ENCODE assay signal across 11 cellular contexts in genomic region chr4:138053601-138054322, GRCh38.
DNase-seq lines count a peak whose midpoint lies in the region; ATAC-seq and TF ChIP-seq lines count a peak whose summit lies in the region.
"Had no signal": no experiment of that assay in that cellular context is flagged by ENCODE, and none has a peak within 500 bp of the region (broad histone marks: within the 10 kb centered on the region; RNA-seq: fewer than 3 reads in every experiment).

No MANE protein-coding gene starts in this region.

- no peaks in the 10 kb centered on the region for H3K27me3 ChIP-seq in breast epithelium
- no peaks in the 10 kb centered on the region for H3K27me3 ChIP-seq in hepatocyte
- no peaks in the 10 kb centered on the region for H3K27me3 ChIP-seq in vagina

- H4K20me1 ChIP-seq in hepatocyte (ENCODE audit: insufficient read depth, poor library complexity, severe bottlenecking): no peaks in the 10 kb centered on the region

- TF ChIP-seq POLR2A in breast epithelium (IDR thresholded peaks at IDR 0.05) (no peak), vagina (IDR thresholded peaks at IDR 0.05) (no peak)

- POLR2A ChIA-PET in MCF 10A (lab: Yijun Ruan, JAX) (interaction anchor here (0.6 to 2.0 kb wide), 9 partner anchors 9 to 36 kb away, joined by 3 to 16 read pairs (median 4); no protein-coding TSS in a partner anchor), WTC11 (lab: Charles Lee) (no interaction called here)

- 42% methylated on average over 5 of the region's 5 CpGs for WGBS in hepatocyte (ENCODE audit: low lambda C conversion rate, missing lambda C conversion rate)

- no peak for TF ChIP-seq CTCF in MCF 10A (IDR thresholded peaks at IDR 0.05; ENCODE audit: unreplicated experiment)
- no peak for TF ChIP-seq CTCF in breast epithelium (IDR thresholded peaks at IDR 0.05)
- TF ChIP-seq CTCF in WTC11 (IDR thresholded peaks at IDR 0.05): no peak
- TF ChIP-seq CTCF in hepatocyte (IDR thresholded peaks at IDR 0.05; ENCODE audit: poor library complexity): no peak
- TF ChIP-seq CTCF in vagina (IDR thresholded peaks at IDR 0.05): no peak

- DNase-seq in MCF 10A (ENCODE audit: unreplicated experiment) (peak; percentile 88), breast epithelium (ENCODE audit: low spot score in 2 of 2) (no peak), WTC11 (ENCODE audit: low spot score) (no peak), hepatocyte (ENCODE audit: low spot score) (peak; percentile 78), vagina (ENCODE audit: extremely low spot score in 2 of 2) (no peak), hippocampal formation (lab: John Stamatoyannopoulos, UW) (no peak), NCI-H1092 treated with DMSO at 0.1 percent for 48 hours (lab: John Stamatoyannopoulos, UW) (no peak), mucosa of gallbladder (ENCODE audit: low spot score) (no peak)
- DNase-seq: caudate nucleus, WERI-Rb-1 had no signal

- H3K9me2 ChIP-seq in hepatocyte (replicated peaks; ENCODE audit: insufficient read depth): no peaks in the 10 kb centered on the region

- H3K27ac ChIP-seq in breast epithelium (peak overlapping the region in 1 of 2 donors; percentile 52), hepatocyte (peak overlapping the region; percentile 50), vagina (peak overlapping the region; percentile 65)
- H3K27ac ChIP-seq: WERI-Rb-1 had no signal

- H3K4me1 ChIP-seq in breast epithelium (no peaks in the 10 kb centered on the region), hepatocyte (ENCODE audit: insufficient read depth) (peaks cover 11% of the 10 kb centered on the region), vagina (peaks cover 22% of the 10 kb centered on the region)

- BruUV-seq in MCF 10A (replicated peaks; lab: Mats Ljungman, UMichigan): no TSS peak

- H3K4me3 Mint-ChIP-seq in MCF 10A (ENCODE audit: unreplicated experiment) (peak overlapping the region; percentile 50), WTC11 (no peak overlapping the region)
- H3K4me3 Mint-ChIP-seq: B cell had no signal

- no peak overlapping the region for H3K4me3 ChIP-seq in breast epithelium
- no peak overlapping the region for H3K4me3 ChIP-seq in hepatocyte
- H3K4me3 ChIP-seq in vagina: no peak overlapping the region

- no peaks in the 10 kb centered on the region for H3K79me2 ChIP-seq in hepatocyte

- H3K4me1 Mint-ChIP-seq in MCF 10A (ENCODE audit: insufficient read depth, unreplicated experiment) (peaks cover 18% of the 10 kb centered on the region), WTC11 (peaks cover 22% of the 10 kb centered on the region)
- H3K4me1 Mint-ChIP-seq: B cell had no signal

- peak overlapping the region; percentile 16 for H3K27ac Mint-ChIP-seq in MCF 10A (ENCODE audit: low read depth, unreplicated experiment)
- H3K27ac Mint-ChIP-seq in WTC11: no peak overlapping the region
- H3K27ac Mint-ChIP-seq: B cell had no signal

- H3K9me3 ChIP-seq in breast epithelium (no peaks in the 10 kb centered on the region), hepatocyte (ENCODE audit: low read depth) (no peaks in the 10 kb centered on the region), vagina (no peaks in the 10 kb centered on the region)

- intact Hi-C loops in MCF 10A (cut with micrococcal nuclease): no loop called here
- intact Hi-C loops in breast epithelium (cut with DNase I; ENCODE audit: low total_unique reads): no loop called here
- intact Hi-C loops in vagina (cut with DNase I): no loop called here

- CTCF ChIA-PET in MCF 10A (lab: Yijun Ruan, JAX): interaction anchor here (0.6 to 5.5 kb wide), 11 partner anchors 9 to 810 kb away, joined by 3 to 34 read pairs (median 4); no protein-coding TSS in a partner anchor
- CTCF ChIA-PET in WTC11 (lab: Charles Lee): interaction anchor here (1.7 kb wide), 1 partner anchor 37 kb away, joined by 5 read pairs; no protein-coding TSS in a partner anchor

- H3K36me3 ChIP-seq in breast epithelium (no peaks in the 10 kb centered on the region), hepatocyte (replicated peaks; ENCODE audit: insufficient read depth, low read depth) (no peaks in the 10 kb centered on the region), vagina (no peaks in the 10 kb centered on the region)
- H3K36me3 ChIP-seq: WERI-Rb-1 had no signal

- no peaks in the 10 kb centered on the region for H3K27me3 Mint-ChIP-seq in MCF 10A (ENCODE audit: insufficient read depth, unreplicated experiment)
- H3K27me3 Mint-ChIP-seq in WTC11 (ENCODE audit: low read depth): no peaks in the 10 kb centered on the region

- H2AFZ ChIP-seq in hepatocyte: no peak overlapping the region

- H3K9me3 Mint-ChIP-seq in MCF 10A (ENCODE audit: unreplicated experiment) (no peaks in the 10 kb centered on the region), WTC11 (peaks cover 14% of the 10 kb centered on the region)

- peak overlapping the region; percentile 42 for H3K4me2 ChIP-seq in hepatocyte

- ATAC-seq in WTC11: peak; percentile 28; the same call in 1 of the 2 replicates

- H3K36me3 Mint-ChIP-seq in MCF 10A (ENCODE audit: insufficient read depth, unreplicated experiment) (no peaks in the 10 kb centered on the region), WTC11 (peaks cover 7% of the 10 kb centered on the region)

TF ChIP-seq in WTC11, 78 proteins besides CTCF, POLR2A, EP300 and RAD21 (continues in another document):
- TF ChIP-seq HMGA2 (CRISPR knock-in tag; IDR thresholded peaks at IDR 0.05): no peak
- TF ChIP-seq, protein P1, sequence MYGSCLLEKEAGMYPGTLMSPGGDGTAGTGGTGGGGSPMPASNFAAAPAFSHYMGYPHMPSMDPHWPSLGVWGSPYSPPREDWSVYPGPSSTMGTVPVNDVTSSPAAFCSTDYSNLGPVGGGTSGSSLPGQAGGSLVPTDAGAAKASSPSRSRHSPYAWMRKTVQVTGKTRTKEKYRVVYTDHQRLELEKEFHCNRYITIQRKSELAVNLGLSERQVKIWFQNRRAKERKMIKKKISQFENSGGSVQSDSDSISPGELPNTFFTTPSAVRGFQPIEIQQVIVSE (CRISPR knock-in tag; IDR thresholded peaks at IDR 0.05; ENCODE audit: borderline replicate concordance): no peak
- no peak for TF ChIP-seq JAZF1 (CRISPR knock-in tag; IDR thresholded peaks at IDR 0.05)
- no peak for TF ChIP-seq SOX15 (CRISPR knock-in tag; IDR thresholded peaks at IDR 0.05)
- no peak for TF ChIP-seq FOXK1 (CRISPR knock-in tag; IDR thresholded peaks at IDR 0.05)
- TF ChIP-seq GABPB1 (CRISPR knock-in tag; IDR thresholded peaks at IDR 0.05): no peak
- TF ChIP-seq, protein P2, sequence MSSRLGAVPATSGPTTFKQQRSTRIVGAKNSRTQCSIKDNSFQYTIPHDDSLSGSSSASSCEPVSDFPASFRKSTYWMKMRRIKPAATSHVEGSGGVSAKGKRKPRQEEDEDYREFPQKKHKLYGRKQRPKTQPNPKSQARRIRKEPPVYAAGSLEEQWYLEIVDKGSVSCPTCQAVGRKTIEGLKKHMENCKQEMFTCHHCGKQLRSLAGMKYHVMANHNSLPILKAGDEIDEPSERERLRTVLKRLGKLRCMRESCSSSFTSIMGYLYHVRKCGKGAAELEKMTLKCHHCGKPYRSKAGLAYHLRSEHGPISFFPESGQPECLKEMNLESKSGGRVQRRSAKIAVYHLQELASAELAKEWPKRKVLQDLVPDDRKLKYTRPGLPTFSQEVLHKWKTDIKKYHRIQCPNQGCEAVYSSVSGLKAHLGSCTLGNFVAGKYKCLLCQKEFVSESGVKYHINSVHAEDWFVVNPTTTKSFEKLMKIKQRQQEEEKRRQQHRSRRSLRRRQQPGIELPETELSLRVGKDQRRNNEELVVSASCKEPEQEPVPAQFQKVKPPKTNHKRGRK (CRISPR knock-in tag; IDR thresholded peaks at IDR 0.05; ENCODE audit: borderline replicate concordance): no peak
- no peak for TF ChIP-seq FOXJ3 (CRISPR knock-in tag; IDR thresholded peaks at IDR 0.05; ENCODE audit: borderline replicate concordance)
- TF ChIP-seq ZNF416 (CRISPR knock-in tag; IDR thresholded peaks at IDR 0.05): no peak
- TF ChIP-seq TEAD1 (CRISPR knock-in tag; IDR thresholded peaks at IDR 0.05): no peak
- no peak for TF ChIP-seq SMAD4 (CRISPR knock-in tag; IDR thresholded peaks at IDR 0.05)
- TF ChIP-seq, protein P3, sequence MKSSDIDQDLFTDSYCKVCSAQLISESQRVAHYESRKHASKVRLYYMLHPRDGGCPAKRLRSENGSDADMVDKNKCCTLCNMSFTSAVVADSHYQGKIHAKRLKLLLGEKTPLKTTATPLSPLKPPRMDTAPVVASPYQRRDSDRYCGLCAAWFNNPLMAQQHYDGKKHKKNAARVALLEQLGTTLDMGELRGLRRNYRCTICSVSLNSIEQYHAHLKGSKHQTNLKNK (CRISPR knock-in tag; IDR thresholded peaks at IDR 0.05): no peak
- TF ChIP-seq NFYB (CRISPR knock-in tag; conservative IDR thresholded peaks at IDR 0.05; ENCODE audit: low read depth): no peak
- no peak for TF ChIP-seq ARID4B (CRISPR knock-in tag; IDR thresholded peaks at IDR 0.05; ENCODE audit: borderline replicate concordance)
- TF ChIP-seq MYBL2 (CRISPR knock-in tag; IDR thresholded peaks at IDR 0.05): no peak

Comparison
In these comparisons a context has a peak if more than half of its experiments do, and no peak if none do; other contexts are left out.
1. DNase-seq: peak in MCF 10A (single experiment) and hepatocyte (single experiment); none in breast epithelium (0 of 2), WTC11 (single experiment), vagina (0 of 2), hippocampal formation (0 of 2), NCI-H1092 treated with DMSO at 0.1 percent for 48 hours (single experiment) and mucosa of gallbladder (single experiment).